ENCODE assay signal across 2 cellular contexts in genomic region chr13:36251012-36251411, GRCh38.
TF ChIP-seq lines count a peak whose summit lies in the region.

No MANE protein-coding gene starts in this region.

TF ChIP-seq in A549, 52 proteins besides CTCF, POLR2A, EP300 and RAD21 (continued from another document):
- TF ChIP-seq, protein P1, sequence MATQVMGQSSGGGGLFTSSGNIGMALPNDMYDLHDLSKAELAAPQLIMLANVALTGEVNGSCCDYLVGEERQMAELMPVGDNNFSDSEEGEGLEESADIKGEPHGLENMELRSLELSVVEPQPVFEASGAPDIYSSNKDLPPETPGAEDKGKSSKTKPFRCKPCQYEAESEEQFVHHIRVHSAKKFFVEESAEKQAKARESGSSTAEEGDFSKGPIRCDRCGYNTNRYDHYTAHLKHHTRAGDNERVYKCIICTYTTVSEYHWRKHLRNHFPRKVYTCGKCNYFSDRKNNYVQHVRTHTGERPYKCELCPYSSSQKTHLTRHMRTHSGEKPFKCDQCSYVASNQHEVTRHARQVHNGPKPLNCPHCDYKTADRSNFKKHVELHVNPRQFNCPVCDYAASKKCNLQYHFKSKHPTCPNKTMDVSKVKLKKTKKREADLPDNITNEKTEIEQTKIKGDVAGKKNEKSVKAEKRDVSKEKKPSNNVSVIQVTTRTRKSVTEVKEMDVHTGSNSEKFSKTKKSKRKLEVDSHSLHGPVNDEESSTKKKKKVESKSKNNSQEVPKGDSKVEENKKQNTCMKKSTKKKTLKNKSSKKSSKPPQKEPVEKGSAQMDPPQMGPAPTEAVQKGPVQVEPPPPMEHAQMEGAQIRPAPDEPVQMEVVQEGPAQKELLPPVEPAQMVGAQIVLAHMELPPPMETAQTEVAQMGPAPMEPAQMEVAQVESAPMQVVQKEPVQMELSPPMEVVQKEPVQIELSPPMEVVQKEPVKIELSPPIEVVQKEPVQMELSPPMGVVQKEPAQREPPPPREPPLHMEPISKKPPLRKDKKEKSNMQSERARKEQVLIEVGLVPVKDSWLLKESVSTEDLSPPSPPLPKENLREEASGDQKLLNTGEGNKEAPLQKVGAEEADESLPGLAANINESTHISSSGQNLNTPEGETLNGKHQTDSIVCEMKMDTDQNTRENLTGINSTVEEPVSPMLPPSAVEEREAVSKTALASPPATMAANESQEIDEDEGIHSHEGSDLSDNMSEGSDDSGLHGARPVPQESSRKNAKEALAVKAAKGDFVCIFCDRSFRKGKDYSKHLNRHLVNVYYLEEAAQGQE (IDR thresholded peaks at IDR 0.05), result no peak

TF ChIP-seq in IMR-90, 13 proteins besides CTCF, POLR2A, EP300 and RAD21 (continued from another document):
- no peak for TF ChIP-seq CEBPB (IDR thresholded peaks at IDR 0.05; ENCODE audit: low read depth, low read length)
